Comparison of ENCODE assay signal across 12 cellular contexts in the genomic region with DNA sequence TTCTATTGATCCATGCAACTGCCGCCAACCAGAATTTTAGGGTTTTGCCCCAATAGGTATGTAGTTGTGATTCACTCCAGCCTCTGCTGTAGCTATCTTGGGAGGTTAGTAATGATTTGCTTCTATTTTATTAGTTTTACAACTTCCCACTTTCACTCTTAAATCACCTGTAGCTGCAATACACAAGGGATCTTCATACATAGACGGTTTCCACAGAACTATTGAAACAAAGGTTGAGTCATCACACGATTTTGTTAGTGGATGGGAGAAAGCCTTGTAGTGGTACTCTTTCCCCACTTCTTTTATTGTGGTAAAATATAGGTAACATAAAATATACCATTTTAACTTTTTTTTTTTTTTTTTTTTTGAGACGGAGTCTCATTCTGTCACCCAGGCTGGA.
DNase-seq lines count a peak whose midpoint lies in the region; ATAC-seq and TF ChIP-seq lines count a peak whose summit lies in the region.
"Had no signal": no experiment of that assay in that cellular context is flagged by ENCODE, and none has a peak within 500 bp of the region (broad histone marks: within the 10 kb centered on the region; RNA-seq: fewer than 3 reads in every experiment).

No MANE protein-coding gene starts in this region.

- intact Hi-C loops in mammary epithelial cell (cut with micrococcal nuclease) = no loop called here

- BruUV-seq in mammary epithelial cell (replicated peaks; lab: Mats Ljungman, UMichigan) = no TSS peak

- H3K9ac ChIP-seq in OCI-LY3 (ENCODE audit: low read length) = no peak overlapping the region
- H3K9ac ChIP-seq in GM23248 = no peak overlapping the region
- H3K9ac ChIP-seq in mammary epithelial cell (ENCODE audit: insufficient read depth, low read length) = no peak overlapping the region

- dilution Hi-C loops in mammary epithelial cell (cut with HindIII; ENCODE audit: low sequenced_read_pairs) = no loop called here

- H3K4me1 ChIP-seq in OCI-LY3 (ENCODE audit: low read length) (peaks cover 18% of the 10 kb centered on the region), GM23248 (ENCODE audit: insufficient read depth) (peaks cover 13% of the 10 kb centered on the region), mammary epithelial cell (ENCODE audit: insufficient read depth, low read length) (peaks cover 18% of the 10 kb centered on the region)
- H3K4me1 ChIP-seq: vagina had no signal

- in situ Hi-C loops in GM23248 (cut with MboI) (no loop called here), mammary epithelial cell (cut with MboI; ENCODE audit: low sequenced_read_pairs in 2 of 2) (no loop called here)

- H3F3A ChIP-seq in GM23248 (ENCODE audit: insufficient read depth) = peaks cover 12% of the 10 kb centered on the region

- no peak overlapping the region for H2AFZ ChIP-seq in OCI-LY3 (ENCODE audit: low read depth, low read length)
- no peak overlapping the region for H2AFZ ChIP-seq in GM23248
- no peak overlapping the region for H2AFZ ChIP-seq in mammary epithelial cell (ENCODE audit: low read depth, low read length)

- H4K20me1 ChIP-seq in OCI-LY3 (ENCODE audit: insufficient read depth, low read length) (peaks cover 12% of the 10 kb centered on the region; the same call in 1 of the 2 replicates), GM23248 (ENCODE audit: insufficient read depth) (no peaks in the 10 kb centered on the region), mammary epithelial cell (ENCODE audit: insufficient read depth, low read length) (no peaks in the 10 kb centered on the region)

- H3K27me3 ChIP-seq in OCI-LY3 (ENCODE audit: low read depth, low read length) = peaks cover 70% of the 10 kb centered on the region
- no peaks in the 10 kb centered on the region for H3K27me3 ChIP-seq in GM23248 (replicated peaks; ENCODE audit: insufficient read depth)
- no peaks in the 10 kb centered on the region for H3K27me3 ChIP-seq in mammary epithelial cell (ENCODE audit: insufficient read depth, low read length)
- H3K27me3 ChIP-seq: vagina had no signal

- H3K36me3 ChIP-seq in OCI-LY3 (replicated peaks; ENCODE audit: low read depth, low read length) = no peaks in the 10 kb centered on the region
- H3K36me3 ChIP-seq in GM23248 (ENCODE audit: low read depth) = no peaks in the 10 kb centered on the region
- no peaks in the 10 kb centered on the region for H3K36me3 ChIP-seq in mammary epithelial cell (ENCODE audit: insufficient read depth, low read length)
- H3K36me3 ChIP-seq: vagina had no signal

- H3K27ac ChIP-seq in OCI-LY3 (ENCODE audit: low read length) (no peak overlapping the region; the same call in 1 of the 2 replicates), GM23248 (no peak overlapping the region), mammary epithelial cell (ENCODE audit: insufficient read depth, low read depth, low read length) (no peak overlapping the region)
- H3K27ac ChIP-seq: vagina had no signal

- no peaks in the 10 kb centered on the region for H3K9me2 ChIP-seq in GM23248 (ENCODE audit: insufficient read depth)

- WGBS in GM23248 (ENCODE audit: low coverage in 1 of 2, low lambda C conversion rate in 2 of 2, missing lambda C conversion rate in 2 of 2), 2 experiments = 93 to 94% methylated on average over 4 of the region's 4 CpGs
- 94% methylated on average over 3 of the region's 4 CpGs for WGBS in mammary epithelial cell (ENCODE audit: low coverage, missing lambda C conversion rate)

- peak; percentile 94 for ATAC-seq in GM18868 (IDR thresholded peaks at IDR 0.05; ENCODE audit: unreplicated experiment)
- peak; percentile 78 for ATAC-seq in GM21447 (IDR thresholded peaks at IDR 0.05; ENCODE audit: unreplicated experiment)
- peak; percentile 74 for ATAC-seq in HG02981 (IDR thresholded peaks at IDR 0.05; ENCODE audit: unreplicated experiment)
- ATAC-seq: Right ventricle myocardium inferior had no signal

- H3K79me2 ChIP-seq in OCI-LY3 (ENCODE audit: low read length) = no peaks in the 10 kb centered on the region
- H3K79me2 ChIP-seq in GM23248 (ENCODE audit: insufficient read depth) = no peaks in the 10 kb centered on the region
- H3K79me2 ChIP-seq in mammary epithelial cell (ENCODE audit: insufficient read depth, low read length) = no peaks in the 10 kb centered on the region

- H3K4me3 ChIP-seq in OCI-LY3 (ENCODE audit: low read length) = no peak overlapping the region
- H3K4me3 ChIP-seq in GM23248 = no peak overlapping the region
- no peak overlapping the region for H3K4me3 ChIP-seq in mammary epithelial cell (replicated peaks in 1 of 3; ENCODE audit: insufficient read depth in 1 of 3, low read depth in 2 of 3, low read length in 3 of 3)
- H3K4me3 ChIP-seq: vagina had no signal

- H3K4me2 ChIP-seq in OCI-LY3 (ENCODE audit: low read length) = peak overlapping the region; percentile 60
- no peak overlapping the region for H3K4me2 ChIP-seq in GM23248 (ENCODE audit: unreplicated experiment)
- H3K4me2 ChIP-seq in mammary epithelial cell (ENCODE audit: insufficient read depth, low read depth, low read length) = no peak overlapping the region

- DNase-seq in stimulated activated CD4-positive, alpha-beta T cell treated with anti-CD3 and anti-CD28 coated beads, Interleukin-15, amount 100 ng/mL, for 24 hours = no peak
- DNase-seq in GM23248 = no peak
- DNase-seq in mammary epithelial cell = no peak
- no peak for DNase-seq in NCI-H1417 treated with DMSO at 0.1 percent for 48 hours (lab: John Stamatoyannopoulos, UW)
- DNase-seq: activated gamma-delta T cell treated with Interleukin-2 at 50 U/mL for 16 hours, NCI-H510A treated with DMSO at 0.1 percent for 48 hours had no signal

- CTCF ChIA-PET in mammary epithelial cell (lab: Charles Lee; ENCODE audit: low non-redundant PET) = no interaction called here

- TF ChIP-seq CTCF in OCI-LY3 (IDR thresholded peaks at IDR 0.05; ENCODE audit: low read depth, low read length) = no peak
- no peak for TF ChIP-seq CTCF in mammary epithelial cell (conservative IDR thresholded peaks at IDR 0.05 in 1 of 2, IDR thresholded peaks at IDR 0.05 in 1 of 2; ENCODE audit: extremely low read depth in 1 of 2, insufficient read depth in 1 of 2, low read depth in 1 of 2, low read length in 2 of 2)

- H3K9me3 ChIP-seq in OCI-LY3 (ENCODE audit: insufficient read depth, low read length) (no peaks in the 10 kb centered on the region), GM23248 (ENCODE audit: low read depth) (no peaks in the 10 kb centered on the region), mammary epithelial cell (replicated peaks; ENCODE audit: insufficient read depth, low read length) (no peaks in the 10 kb centered on the region)
- H3K9me3 ChIP-seq: vagina had no signal
